In genomic region chrX:112197845-112198244, GRCh38 we compare ENCODE assay signal across 16 cellular contexts.
DNase-seq lines count a peak whose midpoint lies in the region; ATAC-seq, FAIRE-seq and TF ChIP-seq lines count a peak whose summit lies in the region.
"Had no signal": no experiment of that assay in that cellular context is flagged by ENCODE, and none has a peak within 500 bp of the region (broad histone marks: within the 10 kb centered on the region; RNA-seq: fewer than 3 reads in every experiment).

No MANE protein-coding gene starts in this region.

- H2AFZ ChIP-seq in astrocyte (ENCODE audit: low read depth, low read length): no peak overlapping the region
- no peak overlapping the region for H2AFZ ChIP-seq in smooth muscle cell (ENCODE audit: low read depth)
- H2AFZ ChIP-seq: GM23338 had no signal

- H3K56ac ChIP-seq in mesendoderm (ENCODE audit: low read length): no peak overlapping the region

- FAIRE-seq in astrocyte (lab: Jason Lieb, UNC): peak; percentile 58
- FAIRE-seq: A549, GM12892 had no signal

- no peak overlapping the region for H3K4me3 ChIP-seq in astrocyte (ENCODE audit: insufficient read depth, low read depth, low read length)
- no peak overlapping the region for H3K4me3 ChIP-seq in smooth muscle cell
- H3K4me3 ChIP-seq in mesendoderm (ENCODE audit: low read length): no peak overlapping the region
- H3K4me3 ChIP-seq: A549, GM23338 had no signal

- H3K79me2 ChIP-seq in astrocyte (ENCODE audit: insufficient read depth, low read length) (no peaks in the 10 kb centered on the region), smooth muscle cell (ENCODE audit: low read depth) (no peaks in the 10 kb centered on the region), mesendoderm (ENCODE audit: control insufficient read depth, insufficient read depth, low read length) (no peaks in the 10 kb centered on the region)

- H4K5ac ChIP-seq in mesendoderm (ENCODE audit: low read length): no peak overlapping the region

- H3K4me1 Mint-ChIP-seq in astrocyte (ENCODE audit: low read depth, unreplicated experiment) (no peaks in the 10 kb centered on the region), T-helper 17 cell (no peaks in the 10 kb centered on the region)
- H3K4me1 Mint-ChIP-seq: CD4-positive, alpha-beta memory T cell; GM23338 had no signal

- no peak overlapping the region for H3K27ac ChIP-seq in astrocyte (ENCODE audit: low read depth, low read length)
- peak overlapping the region; percentile 2 for H3K27ac ChIP-seq in smooth muscle cell (ENCODE audit: low read depth)
- H3K27ac ChIP-seq in mesendoderm (ENCODE audit: low read depth, low read length): no peak overlapping the region
- H3K27ac ChIP-seq: A549, C4-2B had no signal

- no peak overlapping the region for H2BK5ac ChIP-seq in mesendoderm (ENCODE audit: low read length)

- no peaks in the 10 kb centered on the region for H3K27me3 ChIP-seq in astrocyte (ENCODE audit: insufficient read depth, low read length)
- no peaks in the 10 kb centered on the region for H3K27me3 ChIP-seq in smooth muscle cell (ENCODE audit: low read depth)
- no peaks in the 10 kb centered on the region for H3K27me3 ChIP-seq in mesendoderm (ENCODE audit: insufficient read depth, low read length, poor library complexity)
- H3K27me3 ChIP-seq: BE2C had no signal

- DNase-seq in NCI-H2171 (lab: John Stamatoyannopoulos, UW): peak; percentile 0
- peak; percentile 83 for DNase-seq in NCI-H82 (lab: John Stamatoyannopoulos, UW)
- DNase-seq in astrocyte (ENCODE audit: low read depth): no peak
- DNase-seq in smooth muscle cell (lab: John Stamatoyannopoulos, UW; ENCODE audit: unreplicated experiment): no peak
- no peak for DNase-seq in activated CD8-positive, alpha-beta memory T cell treated with anti-CD3 and anti-CD28 coated beads for 24 hours
- no peak for DNase-seq in T-helper 17 cell
- DNase-seq in mesendoderm: no peak
- DNase-seq: BE2C; CD4-positive, alpha-beta memory T cell; DND-41; GDM1; H7 had no signal

- no peak for TF ChIP-seq CTCF in astrocyte (IDR thresholded peaks at IDR 0.05; ENCODE audit: insufficient read depth, low read depth, low read length)
- no peak for TF ChIP-seq CTCF in smooth muscle cell (IDR thresholded peaks at IDR 0.05; ENCODE audit: borderline replicate concordance, insufficient read depth, poor library complexity, severe bottlenecking)

- no peak overlapping the region for H2AK5ac ChIP-seq in mesendoderm (ENCODE audit: low read length)

- H3K27ac Mint-ChIP-seq in astrocyte (ENCODE audit: unreplicated experiment) (no peak overlapping the region), T-helper 17 cell (no peak overlapping the region)
- H3K27ac Mint-ChIP-seq: CD4-positive, alpha-beta memory T cell; GM23338 had no signal

- H3K23ac ChIP-seq in mesendoderm (ENCODE audit: low read length): no peak overlapping the region

- H3K4ac ChIP-seq in mesendoderm (ENCODE audit: low read depth, low read length): no peak overlapping the region

- H3K36me3 Mint-ChIP-seq in astrocyte (ENCODE audit: low read depth, unreplicated experiment): no peaks in the 10 kb centered on the region
- H3K36me3 Mint-ChIP-seq in T-helper 17 cell (ENCODE audit: low read depth): no peaks in the 10 kb centered on the region
- H3K36me3 Mint-ChIP-seq: CD4-positive, alpha-beta memory T cell had no signal

- no peaks in the 10 kb centered on the region for H3K79me1 ChIP-seq in mesendoderm (ENCODE audit: low read length)

- H3K4me2 ChIP-seq in astrocyte (ENCODE audit: low read length) (no peak overlapping the region), smooth muscle cell (peak overlapping the region; percentile 9), mesendoderm (ENCODE audit: low read length) (no peak overlapping the region)
- H3K4me2 ChIP-seq: A549, GM23338 had no signal

- H3K36me3 ChIP-seq in astrocyte (ENCODE audit: insufficient read depth, low read length) (no peaks in the 10 kb centered on the region), smooth muscle cell (ENCODE audit: low read depth) (no peaks in the 10 kb centered on the region), mesendoderm (ENCODE audit: control insufficient read depth, insufficient read depth, low read length) (no peaks in the 10 kb centered on the region)
- H3K36me3 ChIP-seq: BE2C had no signal

- H2BK120ac ChIP-seq in mesendoderm (ENCODE audit: low read depth, low read length): no peak overlapping the region

- no peak overlapping the region for H4K8ac ChIP-seq in mesendoderm (ENCODE audit: low read depth, low read length)

- H2BK15ac ChIP-seq in mesendoderm (replicated peaks; ENCODE audit: low read depth): no peak overlapping the region

- H3K9ac ChIP-seq in astrocyte (ENCODE audit: low read length) (no peak overlapping the region), smooth muscle cell (ENCODE audit: low read depth) (no peak overlapping the region), mesendoderm (ENCODE audit: low read length) (no peak overlapping the region)

- no peaks in the 10 kb centered on the region for H3K9me3 Mint-ChIP-seq in astrocyte (ENCODE audit: unreplicated experiment)
- H3K9me3 Mint-ChIP-seq: GM23338 had no signal

- H3K9me3 ChIP-seq in astrocyte (ENCODE audit: insufficient read depth, low read depth, low read length) (no peaks in the 10 kb centered on the region), smooth muscle cell (replicated peaks; ENCODE audit: low read depth) (no peaks in the 10 kb centered on the region), T-helper 17 cell (ENCODE audit: control insufficient read depth, low read length, poor library complexity, severe bottlenecking) (no peaks in the 10 kb centered on the region)
- H3K9me3 ChIP-seq: A549, BE2C had no signal

- H4K20me1 ChIP-seq in astrocyte (ENCODE audit: insufficient read depth, low read length): no peaks in the 10 kb centered on the region
- H4K20me1 ChIP-seq in smooth muscle cell (ENCODE audit: low read depth): no peaks in the 10 kb centered on the region

- no peak overlapping the region for H3K4me3 Mint-ChIP-seq in astrocyte (ENCODE audit: unreplicated experiment)
- H3K4me3 Mint-ChIP-seq in T-helper 17 cell: no peak overlapping the region
- H3K4me3 Mint-ChIP-seq: CD4-positive, alpha-beta memory T cell; GM23338 had no signal

- H3F3A ChIP-seq in smooth muscle cell (ENCODE audit: low read depth): peaks cover 4% of the 10 kb centered on the region

- ATAC-seq in T-helper 17 cell: no peak
- ATAC-seq: A549, GM23338 had no signal

- H3K27me3 Mint-ChIP-seq in astrocyte (ENCODE audit: low read depth, unreplicated experiment): no peaks in the 10 kb centered on the region
- H3K27me3 Mint-ChIP-seq in T-helper 17 cell: no peaks in the 10 kb centered on the region
- H3K27me3 Mint-ChIP-seq: CD4-positive, alpha-beta memory T cell had no signal

- H3K18ac ChIP-seq in mesendoderm (ENCODE audit: low read length): no peak overlapping the region

- 17% methylated on average over 3 of the region's 3 CpGs for WGBS in smooth muscle cell (ENCODE audit: low lambda C conversion rate)
- no CpG with 5 or more reads among the region's 3 CpGs for WGBS in mesendoderm (ENCODE audit: extremely low coverage, insufficient coverage, low lambda C conversion rate)

- H3K4me1 ChIP-seq in astrocyte (ENCODE audit: insufficient read depth, low read length): no peaks in the 10 kb centered on the region
- H3K4me1 ChIP-seq in smooth muscle cell (ENCODE audit: low read depth): peaks cover 3% of the 10 kb centered on the region
- no peaks in the 10 kb centered on the region for H3K4me1 ChIP-seq in mesendoderm (ENCODE audit: control insufficient read depth, low read depth, low read length)
- H3K4me1 ChIP-seq: A549, BE2C had no signal

Comparison
In these comparisons a context has a peak if more than half of its experiments do, and no peak if none do; other contexts are left out.
1. DNase-seq: peak in NCI-H2171 (single experiment) and NCI-H82 (single experiment); none in astrocyte (single experiment), smooth muscle cell (single experiment), activated CD8-positive, alpha-beta memory T cell treated with anti-CD3 and anti-CD28 coated beads for 24 hours (single experiment), T-helper 17 cell (0 of 3) and mesendoderm (single experiment).